In the genomic region with DNA sequence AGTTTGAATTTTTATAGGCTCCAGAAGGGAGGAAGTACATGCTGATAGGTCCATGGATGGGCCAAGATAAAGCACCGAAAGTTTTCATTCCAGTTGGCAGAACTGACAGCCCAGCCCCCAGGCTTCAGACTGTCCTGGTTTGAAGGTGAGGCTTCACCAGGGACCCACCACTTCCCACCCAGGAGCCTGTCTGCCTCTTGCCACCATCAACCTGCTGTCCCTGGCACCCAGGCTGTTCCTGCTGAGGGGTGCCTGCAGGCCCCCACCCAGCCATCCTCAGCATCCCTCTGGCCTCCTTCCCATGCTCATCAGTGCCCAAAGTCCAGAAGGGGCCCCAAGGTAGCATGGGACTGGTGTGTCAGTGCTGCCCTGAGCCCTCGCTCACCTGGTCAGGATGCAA, we compare ENCODE assay signal across 11 cellular contexts.
"Had no signal": no experiment of that assay in that cellular context is flagged by ENCODE, and none has a peak within 500 bp of the region (broad histone marks: within the 10 kb centered on the region; RNA-seq: fewer than 3 reads in every experiment).

No MANE protein-coding gene starts in this region.

- H3K9ac ChIP-seq: GM23248 had no signal

- ATAC-seq: GM23338, HCT116 had no signal

- H3K9me3 ChIP-seq: HAP-1 had no signal

- DNase-seq: GM23248, GOT3, H7, H9, HCEC 1CT, HFFc6 had no signal

- FAIRE-seq: H1, H54 had no signal

- H3K36me3 ChIP-seq: HAP-1 had no signal

- H3K27ac ChIP-seq: GM23248 had no signal

- H3K4me3 ChIP-seq: GM23248, GM23338, HAP-1 had no signal

- H3K4me1 ChIP-seq: HAP-1 had no signal
